In the genomic region with DNA sequence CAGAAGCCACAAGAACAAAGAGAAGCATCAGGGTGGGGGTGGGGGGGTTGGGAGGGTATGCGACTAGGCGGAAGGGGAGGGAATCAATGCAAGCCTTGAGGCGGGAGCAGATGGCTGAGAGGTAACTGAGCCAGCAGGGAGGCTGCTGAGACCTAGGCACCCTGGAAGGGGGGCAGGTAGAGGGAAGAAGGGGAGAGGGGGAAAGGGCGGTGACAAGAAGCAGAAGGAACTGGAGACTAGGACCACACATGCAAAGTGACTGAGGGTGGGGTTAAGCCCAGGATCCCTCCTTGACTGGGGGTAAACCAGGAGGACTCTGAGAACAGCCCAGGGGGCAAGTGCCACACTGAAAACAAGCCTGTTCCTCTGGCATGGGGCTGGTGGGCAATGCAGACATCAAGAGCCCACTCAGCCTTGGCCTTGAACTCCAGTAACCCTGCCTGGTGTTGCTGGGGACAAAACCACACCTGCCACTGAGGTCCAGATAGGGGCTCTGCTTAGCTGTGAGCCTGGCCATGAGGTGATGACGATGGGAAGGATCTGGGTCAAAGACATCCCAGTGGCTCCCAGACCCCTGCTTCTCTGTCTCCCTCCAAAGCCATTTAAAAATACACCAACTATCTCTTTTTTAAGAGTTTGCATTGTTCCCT, we compare ENCODE assay signal across 22 cellular contexts. TPM values are rescaled to one million over a fixed set of nuclear protein-coding genes. Genes with fewer than 3 reads are reported as not detected.
A peak's percentile ranks its signal among the peaks of the same experiment; 100 is the strongest.
DNase-seq lines count a peak whose midpoint lies in the region; ATAC-seq, FAIRE-seq and TF ChIP-seq lines count a peak whose summit lies in the region.
"Had no signal": no experiment of that assay in that cellular context is flagged by ENCODE, and none has a peak within 500 bp of the region (broad histone marks: within the 10 kb centered on the region; RNA-seq: fewer than 3 reads in every experiment).

No MANE protein-coding gene starts in this region.

- peaks cover 17% of the 10 kb centered on the region for H3K4me1 ChIP-seq in vagina
- H3K4me1 ChIP-seq: parathyroid adenoma, thyroid gland had no signal

- CTCF ChIA-PET in activated naive CD4-positive, alpha-beta T cell treated with anti-CD3 and anti-CD28 coated beads, Interleukin-2, amount 10 ng/mL, durations not matched to agents 7 days and 5 days (lab: Charles Lee) = interaction anchor here (1.3 kb wide), 1 partner anchor 77 kb away, joined by 3 read pairs; no protein-coding TSS in a partner anchor

- no peak for TF ChIP-seq POLR2A in vagina (IDR thresholded peaks at IDR 0.05)

- H3K27ac Mint-ChIP-seq in activated naive CD4-positive, alpha-beta T cell treated with anti-CD3 and anti-CD28 coated beads, Interleukin-2, amount 10 ng/mL, durations not matched to agents 7 days and 5 days = peak overlapping the region; percentile 93
- H3K27ac Mint-ChIP-seq in activated naive CD8-positive, alpha-beta T cell treated with anti-CD3 and anti-CD28 coated beads for 36 hours = peak overlapping the region; percentile 88
- peak overlapping the region; percentile 73 for H3K27ac Mint-ChIP-seq in stimulated activated memory B cell treated with anti-CD40 and anti-IgM and Interleukin-4, amounts not matched to agents 10 μg/mL and 1 μg/mL and 100 μg/mL, for 72 hours
- H3K27ac Mint-ChIP-seq: T-helper 1 cell treated with Interleukin-12 subunit alpha and Interleukin-12 subunit beta and Interleukin-4 antibody, amounts not matched to agents 30 μg/mL and 1 μg/mL, for 36 hours had no signal

- H3K27me3 Mint-ChIP-seq in activated naive CD4-positive, alpha-beta T cell treated with anti-CD3 and anti-CD28 coated beads, Interleukin-2, amount 10 ng/mL, durations not matched to agents 7 days and 5 days = no peaks in the 10 kb centered on the region
- no peaks in the 10 kb centered on the region for H3K27me3 Mint-ChIP-seq in activated naive CD8-positive, alpha-beta T cell treated with anti-CD3 and anti-CD28 coated beads for 36 hours
- H3K27me3 Mint-ChIP-seq in stimulated activated memory B cell treated with anti-CD40 and anti-IgM and Interleukin-4, amounts not matched to agents 10 μg/mL and 1 μg/mL and 100 μg/mL, for 72 hours = no peaks in the 10 kb centered on the region

- peaks cover 28% of the 10 kb centered on the region for H3K4me1 Mint-ChIP-seq in activated naive CD4-positive, alpha-beta T cell treated with anti-CD3 and anti-CD28 coated beads, Interleukin-2, amount 10 ng/mL, durations not matched to agents 7 days and 5 days
- H3K4me1 Mint-ChIP-seq in activated naive CD8-positive, alpha-beta T cell treated with anti-CD3 and anti-CD28 coated beads for 36 hours = peaks cover 33% of the 10 kb centered on the region
- H3K4me1 Mint-ChIP-seq in stimulated activated memory B cell treated with anti-CD40 and anti-IgM and Interleukin-4, amounts not matched to agents 10 μg/mL and 1 μg/mL and 100 μg/mL, for 72 hours = peaks cover 49% of the 10 kb centered on the region

- peak overlapping the region; percentile 47 for H3K4me3 Mint-ChIP-seq in activated naive CD4-positive, alpha-beta T cell treated with anti-CD3 and anti-CD28 coated beads, Interleukin-2, amount 10 ng/mL, durations not matched to agents 7 days and 5 days
- H3K4me3 Mint-ChIP-seq in activated naive CD8-positive, alpha-beta T cell treated with anti-CD3 and anti-CD28 coated beads for 36 hours = no peak overlapping the region
- H3K4me3 Mint-ChIP-seq in stimulated activated memory B cell treated with anti-CD40 and anti-IgM and Interleukin-4, amounts not matched to agents 10 μg/mL and 1 μg/mL and 100 μg/mL, for 72 hours = no peak overlapping the region
- H3K4me3 Mint-ChIP-seq: T-helper 1 cell treated with Interleukin-12 subunit alpha and Interleukin-12 subunit beta and Interleukin-4 antibody, amounts not matched to agents 30 μg/mL and 1 μg/mL, for 36 hours had no signal

- H3K27ac ChIP-seq in dorsolateral prefrontal cortex (no peak overlapping the region), vagina (no peak overlapping the region)
- H3K27ac ChIP-seq: parathyroid adenoma, thyroid gland had no signal

- H3K9me3 Mint-ChIP-seq in activated naive CD4-positive, alpha-beta T cell treated with anti-CD3 and anti-CD28 coated beads, Interleukin-2, amount 10 ng/mL, durations not matched to agents 7 days and 5 days = no peaks in the 10 kb centered on the region
- H3K9me3 Mint-ChIP-seq in activated naive CD8-positive, alpha-beta T cell treated with anti-CD3 and anti-CD28 coated beads for 36 hours = no peaks in the 10 kb centered on the region
- H3K9me3 Mint-ChIP-seq in stimulated activated memory B cell treated with anti-CD40 and anti-IgM and Interleukin-4, amounts not matched to agents 10 μg/mL and 1 μg/mL and 100 μg/mL, for 72 hours = no peaks in the 10 kb centered on the region
- H3K9me3 Mint-ChIP-seq: T-helper 1 cell treated with Interleukin-12 subunit alpha and Interleukin-12 subunit beta and Interleukin-4 antibody, amounts not matched to agents 30 μg/mL and 1 μg/mL, for 36 hours had no signal

- H3K36me3 ChIP-seq in vagina = no peaks in the 10 kb centered on the region
- H3K36me3 ChIP-seq: thyroid gland had no signal

- no peak for FAIRE-seq in HTR-8/SVneo (lab: Jason Lieb, UNC)
- FAIRE-seq: endometrium, frontal cortex, HepG2, RCC 7860 had no signal

- peak; percentile 29 for DNase-seq in activated naive CD4-positive, alpha-beta T cell treated with anti-CD3 and anti-CD28 coated beads, Interleukin-2, amount 10 ng/mL, durations not matched to agents 7 days and 5 days
- DNase-seq in activated naive CD4-positive, alpha-beta T cell treated with Interleukin-2 at 50 U/mL for 16 hours = no peak
- DNase-seq in NCI-H524 treated with DMSO at 0.1 percent for 48 hours (lab: John Stamatoyannopoulos, UW) (peak; percentile 5), dorsolateral prefrontal cortex (no peak), HTR-8/SVneo (ENCODE audit: insufficient read length, low spot score) (no peak), vagina (ENCODE audit: extremely low spot score in 2 of 2) (no peak)
- DNase-seq in activated naive CD8-positive, alpha-beta T cell treated with anti-CD3 and anti-CD28 coated beads for 36 hours = no peak
- DNase-seq: activated CD4-positive, alpha-beta T cell treated with anti-CD3 and anti-CD28 coated beads for 48 hours; activated effector memory CD4-positive, alpha-beta T cell treated with Interleukin-2 at 50 U/mL for 16 hours; DMS153; islet precursor cell; mucosa of descending colon; NCI-H1105 treated with DMSO at 0.1 percent for 48 hours; NCI-H446 treated with DMSO at 0.1 percent for 48 hours; thyroid gland had no signal

- intact Hi-C loops in dorsolateral prefrontal cortex (cut with DNase I) = no loop called here
- intact Hi-C loops in vagina (cut with DNase I) = no loop called here

- no peak for ATAC-seq in stimulated activated memory B cell treated with anti-CD40 and anti-IgM and Interleukin-4, amounts not matched to agents 10 μg/mL and 1 μg/mL and 100 μg/mL, for 72 hours
- ATAC-seq: HepG2, mucosa of descending colon had no signal

- H3K9me3 ChIP-seq in vagina = no peaks in the 10 kb centered on the region
- H3K9me3 ChIP-seq: mucosa of descending colon, thyroid gland had no signal

- TF ChIP-seq CTCF in dorsolateral prefrontal cortex (IDR thresholded peaks at IDR 0.05 in 54 of 56, conservative IDR thresholded peaks at IDR 0.05 in 2 of 56; ENCODE audit: low read depth in 1 of 56, partially characterized antibody in 56 of 56) (no peak), vagina (IDR thresholded peaks at IDR 0.05) (no peak)

- H3K27me3 ChIP-seq in dorsolateral prefrontal cortex (no peaks in the 10 kb centered on the region), vagina (no peaks in the 10 kb centered on the region)
- H3K27me3 ChIP-seq: thyroid gland had no signal

- H3K4me3 ChIP-seq in dorsolateral prefrontal cortex (no peak overlapping the region), vagina (no peak overlapping the region)
- H3K4me3 ChIP-seq: mucosa of descending colon, thyroid gland had no signal

- peaks cover 2% of the 10 kb centered on the region for H3K36me3 Mint-ChIP-seq in activated naive CD4-positive, alpha-beta T cell treated with anti-CD3 and anti-CD28 coated beads, Interleukin-2, amount 10 ng/mL, durations not matched to agents 7 days and 5 days
- H3K36me3 Mint-ChIP-seq in activated naive CD8-positive, alpha-beta T cell treated with anti-CD3 and anti-CD28 coated beads for 36 hours = peaks cover 6% of the 10 kb centered on the region
- peaks cover 6% of the 10 kb centered on the region for H3K36me3 Mint-ChIP-seq in stimulated activated memory B cell treated with anti-CD40 and anti-IgM and Interleukin-4, amounts not matched to agents 10 μg/mL and 1 μg/mL and 100 μg/mL, for 72 hours

RNA-seq across cellular contexts. Expression of a gene that starts 20.3 kb away (rescaled TPM):
- 10 to 100 TPM; 14.7 to 15.1 TPM for total RNA-seq in activated naive CD8-positive, alpha-beta T cell treated with anti-CD3 and anti-CD28 coated beads for 36 hours
- total RNA-seq in dorsolateral prefrontal cortex (10 to 100 TPM in 98 of 120 experiments, 1 to 10 TPM in 22; 7.1 to 16.8 (median 11.5) TPM), vagina (6.6 TPM)

RNA-seq across cellular contexts. Expression of a gene that starts 37.8 kb away (rescaled TPM):
- total RNA-seq in activated naive CD8-positive, alpha-beta T cell treated with anti-CD3 and anti-CD28 coated beads for 36 hours = not detected
- total RNA-seq in dorsolateral prefrontal cortex (10 to 100 TPM in 26 of 120 experiments, 1 to 10 TPM in 92, under 1 TPM in 2; 0.78 to 30.3 (median 6.6) TPM), vagina (3.4 TPM)
- total RNA-seq: HepG2 had no signal

RNA-seq across cellular contexts. Expression of a gene that starts 57.0 kb away (rescaled TPM):
- total RNA-seq in activated naive CD8-positive, alpha-beta T cell treated with anti-CD3 and anti-CD28 coated beads for 36 hours = 100 to 1,000 TPM; 133 to 134 TPM
- total RNA-seq in dorsolateral prefrontal cortex (10 to 100 TPM in 118 of 120 experiments, 1 to 10 TPM in 2; 7.0 to 36.7 (median 18.3) TPM), vagina (103 TPM)

Comparison
In these comparisons a context has a peak if more than half of its experiments do, and no peak if none do; other contexts are left out.
1. DNase-seq: peak in activated naive CD4-positive, alpha-beta T cell treated with anti-CD3 and anti-CD28 coated beads, Interleukin-2, amount 10 ng/mL, durations not matched to agents 7 days and 5 days (single experiment) and NCI-H524 treated with DMSO at 0.1 percent for 48 hours (single experiment); none in activated naive CD4-positive, alpha-beta T cell treated with Interleukin-2 at 50 U/mL for 16 hours (single experiment), activated naive CD8-positive, alpha-beta T cell treated with anti-CD3 and anti-CD28 coated beads for 36 hours (single experiment), dorsolateral prefrontal cortex (0 of 10), HTR-8/SVneo (single experiment) and vagina (0 of 2).
2. Peak in every context shown above with its lines, with median percentiles within 50 percentile points of each other: H3K27ac Mint-ChIP-seq.